Comparison of ENCODE assay signal across 9 cellular contexts in genomic region chr1:159960721-159961381, GRCh38. TPM values are rescaled to one million over a fixed set of nuclear protein-coding genes. Genes with fewer than 3 reads are reported as not detected.
DNase-seq lines count a peak whose midpoint lies in the region; ATAC-seq and TF ChIP-seq lines count a peak whose summit lies in the region.
"Had no signal": no experiment of that assay in that cellular context is flagged by ENCODE, and none has a peak within 500 bp of the region (broad histone marks: within the 10 kb centered on the region; RNA-seq: fewer than 3 reads in every experiment).

No MANE protein-coding gene starts in this region.

- H3K27me3 Mint-ChIP-seq in activated naive CD4-positive, alpha-beta T cell treated with anti-CD3 and anti-CD28 coated beads for 36 hours (ENCODE audit: low read depth), result peaks cover 6% of the 10 kb centered on the region
- H3K27me3 Mint-ChIP-seq in activated CD8-positive, alpha-beta memory T cell treated with anti-CD3 and anti-CD28 coated beads, Interleukin-2, amount 10 ng/mL, durations not matched to agents 7 days and 5 days, result peaks cover 16% of the 10 kb centered on the region

- 15 to 23% methylated on average over 5 of the region's 5 CpGs for WGBS in aorta, 2 donors

- no peak overlapping the region for H3K4me3 Mint-ChIP-seq in activated naive CD4-positive, alpha-beta T cell treated with anti-CD3 and anti-CD28 coated beads for 36 hours
- no peak overlapping the region for H3K4me3 Mint-ChIP-seq in activated CD8-positive, alpha-beta memory T cell treated with anti-CD3 and anti-CD28 coated beads, Interleukin-2, amount 10 ng/mL, durations not matched to agents 7 days and 5 days
- H3K4me3 Mint-ChIP-seq: activated T-cell treated with anti-CD3 and anti-CD28 coated beads, Interleukin-2, amount 50 U/mL, for 72 hours had no signal

- H3K27me3 ChIP-seq in colonic mucosa (no peaks in the 10 kb centered on the region), left lung (peaks cover 0 to 3% of the 10 kb centered on the region in 2 donors), aorta (ENCODE audit: control insufficient read depth in 1 of 2, insufficient read depth in 2 of 2, low read length in 1 of 2) (no peaks in the 10 kb centered on the region)

- CTCF ChIA-PET in activated naive CD4-positive, alpha-beta T cell treated with anti-CD3 and anti-CD28 coated beads for 36 hours (lab: Charles Lee), result interaction anchor here (0.5 kb wide), 1 partner anchor 18 kb away, joined by 3 read pairs; no protein-coding TSS in a partner anchor
- CTCF ChIA-PET in activated CD8-positive, alpha-beta memory T cell treated with anti-CD3 and anti-CD28 coated beads, Interleukin-2, amount 10 ng/mL, durations not matched to agents 7 days and 5 days (lab: Charles Lee), result no interaction called here

- peaks cover 4% of the 10 kb centered on the region for H3K4me1 Mint-ChIP-seq in activated naive CD4-positive, alpha-beta T cell treated with anti-CD3 and anti-CD28 coated beads for 36 hours (ENCODE audit: low read depth)
- peaks cover 17% of the 10 kb centered on the region for H3K4me1 Mint-ChIP-seq in activated CD8-positive, alpha-beta memory T cell treated with anti-CD3 and anti-CD28 coated beads, Interleukin-2, amount 10 ng/mL, durations not matched to agents 7 days and 5 days

- H3K36me3 Mint-ChIP-seq in activated naive CD4-positive, alpha-beta T cell treated with anti-CD3 and anti-CD28 coated beads for 36 hours (ENCODE audit: low read depth), result no peaks in the 10 kb centered on the region
- H3K36me3 Mint-ChIP-seq in activated CD8-positive, alpha-beta memory T cell treated with anti-CD3 and anti-CD28 coated beads, Interleukin-2, amount 10 ng/mL, durations not matched to agents 7 days and 5 days, result no peaks in the 10 kb centered on the region

- H3K4me1 ChIP-seq in colonic mucosa, result no peaks in the 10 kb centered on the region
- H3K4me1 ChIP-seq in left lung, result no peaks in the 10 kb centered on the region
- no peaks in the 10 kb centered on the region for H3K4me1 ChIP-seq in aorta (ENCODE audit: control insufficient read depth in 1 of 2, insufficient read depth in 2 of 2, low read length in 2 of 2)

- H3K4me3 ChIP-seq in colonic mucosa (peak overlapping the region; percentile 30), left lung (no peak overlapping the region), aorta (ENCODE audit: low read length in 2 of 2) (no peak overlapping the region)

- no peaks in the 10 kb centered on the region for H3K9me3 Mint-ChIP-seq in activated naive CD4-positive, alpha-beta T cell treated with anti-CD3 and anti-CD28 coated beads for 36 hours
- H3K9me3 Mint-ChIP-seq in activated CD8-positive, alpha-beta memory T cell treated with anti-CD3 and anti-CD28 coated beads, Interleukin-2, amount 10 ng/mL, durations not matched to agents 7 days and 5 days (ENCODE audit: low read depth), result no peaks in the 10 kb centered on the region
- H3K9me3 Mint-ChIP-seq: activated T-cell treated with anti-CD3 and anti-CD28 coated beads, Interleukin-2, amount 50 U/mL, for 72 hours had no signal

- TF ChIP-seq CTCF in colonic mucosa (IDR thresholded peaks at IDR 0.05), result no peak
- no peak for TF ChIP-seq CTCF in left lung (IDR thresholded peaks at IDR 0.05)

- H3K36me3 ChIP-seq in colonic mucosa (no peaks in the 10 kb centered on the region), left lung (no peaks in the 10 kb centered on the region), aorta (ENCODE audit: control insufficient read depth in 1 of 2, insufficient read depth in 2 of 2, low read length in 1 of 2) (no peaks in the 10 kb centered on the region)

- peak overlapping the region in 1 of 2 donors; percentile 67 for H3K9ac ChIP-seq in colonic mucosa (ENCODE audit: low read depth in 2 of 2, low read length in 2 of 2)

- H3K27ac Mint-ChIP-seq in activated naive CD4-positive, alpha-beta T cell treated with anti-CD3 and anti-CD28 coated beads for 36 hours, result no peak overlapping the region
- no peak overlapping the region for H3K27ac Mint-ChIP-seq in activated CD8-positive, alpha-beta memory T cell treated with anti-CD3 and anti-CD28 coated beads, Interleukin-2, amount 10 ng/mL, durations not matched to agents 7 days and 5 days
- H3K27ac Mint-ChIP-seq: activated T-cell treated with anti-CD3 and anti-CD28 coated beads, Interleukin-2, amount 50 U/mL, for 72 hours had no signal

- intact Hi-C loops in colonic mucosa (cut with DNase I), result no loop called here
- intact Hi-C loops in left lung (cut with DNase I), result no loop called here
- intact Hi-C loops in aorta (cut with DNase I), result no loop called here
- intact Hi-C loops in activated naive CD4-positive, alpha-beta T cell treated with anti-CD3 and anti-CD28 coated beads for 36 hours (cut with micrococcal nuclease), result no loop called here

- H3K27ac ChIP-seq in colonic mucosa (peak overlapping the region; percentile 83), left lung (no peak overlapping the region), aorta (ENCODE audit: low read depth in 1 of 2, low read length in 2 of 2) (no peak overlapping the region)

- peak; percentile 49 for DNase-seq in HT-29 (ENCODE audit: low spot score)
- DNase-seq in colonic mucosa, result peak; percentile 81
- DNase-seq in left lung, result no peak
- peak; percentile 80 to 83 for DNase-seq in aorta
- no peak for DNase-seq in activated naive CD4-positive, alpha-beta T cell treated with anti-CD3 and anti-CD28 coated beads for 36 hours
- no peak for DNase-seq in stimulated activated CD4-positive, alpha-beta T cell treated with anti-CD3 and anti-CD28 coated beads, Interleukin-15, amount 100 ng/mL, for 24 hours
- no peak for DNase-seq in activated CD8-positive, alpha-beta memory T cell treated with anti-CD3 and anti-CD28 coated beads, Interleukin-2, amount 10 ng/mL, durations not matched to agents 7 days and 5 days
- DNase-seq: activated T-cell treated with anti-CD3 and anti-CD28 coated beads, Interleukin-2, amount 50 U/mL, for 72 hours; T1000 had no signal

- H3K9me3 ChIP-seq in colonic mucosa, result no peaks in the 10 kb centered on the region
- H3K9me3 ChIP-seq in left lung, result no peaks in the 10 kb centered on the region
- H3K9me3 ChIP-seq in aorta (ENCODE audit: control insufficient read depth, low read length), result no peaks in the 10 kb centered on the region

- ATAC-seq in left lung, result peak; percentile 69
- peak; percentile 82 for ATAC-seq in aorta (ENCODE audit: low FRiP score)
- no peak for ATAC-seq in activated CD8-positive, alpha-beta memory T cell treated with anti-CD3 and anti-CD28 coated beads, Interleukin-2, amount 10 ng/mL, durations not matched to agents 7 days and 5 days
- ATAC-seq: activated T-cell treated with anti-CD3 and anti-CD28 coated beads, Interleukin-2, amount 50 U/mL, for 72 hours had no signal

RNA-seq across cellular contexts. Expression of gene SLAMF9, which starts 6.8 kb away (rescaled TPM):
- total RNA-seq in HT-29 (2014; rRNA removed; shearing (Covaris generic)), result not detected in 2 replicates
- total RNA-seq in colonic mucosa (not detected), left lung (not detected), aorta (not detected)
- polyA plus RNA-seq in aorta, result not detected
- total RNA-seq in activated naive CD4-positive, alpha-beta T cell treated with anti-CD3 and anti-CD28 coated beads for 36 hours, result not detected
- total RNA-seq in activated CD8-positive, alpha-beta memory T cell treated with anti-CD3 and anti-CD28 coated beads, Interleukin-2, amount 10 ng/mL, durations not matched to agents 7 days and 5 days, result not detected
- total RNA-seq: activated T-cell treated with anti-CD3 and anti-CD28 coated beads, Interleukin-2, amount 50 U/mL, for 72 hours had no signal

RNA-seq across cellular contexts. Expression of gene IGSF9, which starts 15.4 kb away (rescaled TPM):
- 5.9 and 6.5 TPM in 2 replicates for total RNA-seq in HT-29 (2014; rRNA removed; shearing (Covaris generic))
- total RNA-seq in colonic mucosa (10 to 100 TPM; 14.1 to 41.8 TPM), left lung (1 to 10 TPM; 2.8 to 3.0 TPM), aorta (under 1 TPM in 1 of 2 donors, not detected in 1; 0.30 TPM)
- 1 to 10 TPM in 1 of 2 donors, under 1 TPM in 1; 0.05 to 1.0 TPM for polyA plus RNA-seq in aorta
- total RNA-seq in activated naive CD4-positive, alpha-beta T cell treated with anti-CD3 and anti-CD28 coated beads for 36 hours, result not detected
- not detected for total RNA-seq in activated CD8-positive, alpha-beta memory T cell treated with anti-CD3 and anti-CD28 coated beads, Interleukin-2, amount 10 ng/mL, durations not matched to agents 7 days and 5 days

RNA-seq across cellular contexts. Expression of gene TAGLN2, which starts 35.5 kb away (rescaled TPM):
- 778 and 828 TPM in 2 replicates for total RNA-seq in HT-29 (2014; rRNA removed; shearing (Covaris generic))
- total RNA-seq in colonic mucosa (100 to 1,000 TPM; 354 to 515 TPM), left lung (100 to 1,000 TPM; 565 to 617 TPM), aorta (100 to 1,000 TPM; 316 to 350 TPM)
- polyA plus RNA-seq in aorta, result 100 to 1,000 TPM; 349 to 383 TPM
- total RNA-seq in activated naive CD4-positive, alpha-beta T cell treated with anti-CD3 and anti-CD28 coated beads for 36 hours, result 100 to 1,000 TPM; 453 to 454 TPM
- total RNA-seq in activated CD8-positive, alpha-beta memory T cell treated with anti-CD3 and anti-CD28 coated beads, Interleukin-2, amount 10 ng/mL, durations not matched to agents 7 days and 5 days, result 100 to 1,000 TPM; 479 to 513 TPM

Comparison
In these comparisons a context has a peak if more than half of its experiments do, and no peak if none do; other contexts are left out.
1. DNase-seq: peak in HT-29 (single experiment), colonic mucosa (single experiment) and aorta (2 of 2); none in left lung (0 of 2), activated naive CD4-positive, alpha-beta T cell treated with anti-CD3 and anti-CD28 coated beads for 36 hours (single experiment), stimulated activated CD4-positive, alpha-beta T cell treated with anti-CD3 and anti-CD28 coated beads, Interleukin-15, amount 100 ng/mL, for 24 hours (single experiment) and activated CD8-positive, alpha-beta memory T cell treated with anti-CD3 and anti-CD28 coated beads, Interleukin-2, amount 10 ng/mL, durations not matched to agents 7 days and 5 days (single experiment).